In the genomic region with DNA sequence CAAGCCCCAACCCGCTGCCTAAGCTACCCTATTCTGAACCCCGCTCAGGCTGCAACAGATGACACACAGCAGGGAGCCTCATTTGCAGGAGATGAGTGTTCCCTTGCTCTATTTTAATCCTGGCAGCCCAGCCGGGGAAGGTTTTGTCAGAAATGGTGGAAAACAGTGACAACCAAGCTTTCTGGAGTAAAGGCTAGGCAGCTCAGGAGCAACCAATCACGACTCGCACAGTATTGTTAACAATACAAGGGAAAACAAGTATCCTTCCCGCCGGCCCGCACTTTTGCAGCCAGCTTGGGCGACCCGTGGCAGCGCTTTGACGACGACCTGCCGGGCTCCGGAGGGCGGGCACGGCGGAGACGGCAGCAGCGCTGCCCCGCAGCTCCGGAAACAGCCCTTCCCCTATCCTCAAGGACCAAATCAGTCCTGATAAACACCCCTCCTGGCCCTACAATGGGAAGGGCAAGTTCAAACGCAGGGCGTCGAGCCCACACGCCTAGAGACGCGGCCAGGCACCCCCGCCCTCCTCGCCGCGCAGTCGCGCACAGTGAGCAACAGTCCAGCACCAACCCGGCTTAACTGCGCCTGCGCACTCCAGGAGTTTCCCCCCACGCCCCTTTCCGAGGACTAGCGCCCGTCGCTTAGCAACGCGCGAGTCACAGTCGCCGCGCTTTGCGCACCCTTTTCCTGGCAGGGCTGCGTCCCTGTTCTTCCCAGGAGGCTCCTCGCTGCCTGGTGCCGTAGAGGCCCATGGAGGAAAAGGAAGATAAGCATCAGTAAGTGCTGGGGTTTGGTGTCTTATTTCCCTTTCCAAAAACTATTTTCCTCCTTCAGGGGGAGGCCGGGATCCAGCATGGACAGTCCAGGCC, we compare ENCODE assay signal across 8 cellular contexts.
DNase-seq lines count a peak whose midpoint lies in the region; ATAC-seq and TF ChIP-seq lines count a peak whose summit lies in the region.

No MANE protein-coding gene starts in this region.

- H3K36me3 ChIP-seq in ascending aorta (no peaks in the 10 kb centered on the region), right atrium auricular region (no peaks in the 10 kb centered on the region), prostate gland (no peaks in the 10 kb centered on the region)

- H3K4me3 ChIP-seq in ascending aorta (peak overlapping the region; percentile 67 to 69), right atrium auricular region (peak overlapping the region; percentile 54 to 65), prostate gland (peak overlapping the region; percentile 50 to 51)

- peak; percentile 98 for ATAC-seq in GM18498 (IDR thresholded peaks at IDR 0.05; ENCODE audit: unreplicated experiment)
- peak; percentile 95 for ATAC-seq in HG02938 (IDR thresholded peaks at IDR 0.05; ENCODE audit: unreplicated experiment)

- H3K4me1 ChIP-seq in ascending aorta = peaks cover 2% of the 10 kb centered on the region in 2 donors
- peaks cover 0 to 17% of the 10 kb centered on the region in 2 donors for H3K4me1 ChIP-seq in right atrium auricular region
- H3K4me1 ChIP-seq in prostate gland (replicated peaks) = no peaks in the 10 kb centered on the region

- intact Hi-C loops in ascending aorta (cut with DNase I) = loop anchor here (1.0 to 5.0 kb wide), 5 partner anchors 88 to 392 kb away; partner anchors contain the start of genes ACYP2, EML6 and SPTBN1
- intact Hi-C loops in prostate gland (cut with DNase I) = loop anchor here (5.0 to 10.0 kb wide), 3 partner anchors 122 to 374 kb away; partner anchors contain the start of gene ACYP2

- WGBS in prostate gland = under 1% methylated on average over 43 of the region's 53 CpGs

- no peak for TF ChIP-seq CTCF in ascending aorta (IDR thresholded peaks at IDR 0.05)
- TF ChIP-seq CTCF in right atrium auricular region (IDR thresholded peaks at IDR 0.05) = no peak
- no peak for TF ChIP-seq CTCF in prostate gland (IDR thresholded peaks at IDR 0.05)

- H3K27me3 ChIP-seq in ascending aorta = no peaks in the 10 kb centered on the region
- H3K27me3 ChIP-seq in right atrium auricular region = no peaks in the 10 kb centered on the region
- no peaks in the 10 kb centered on the region for H3K27me3 ChIP-seq in prostate gland (replicated peaks; ENCODE audit: insufficient read depth)

- TF ChIP-seq POLR2A in prostate gland (IDR thresholded peaks at IDR 0.05) = peak; percentile 83

- DNase-seq in NCI-H1694 treated with DMSO at 0.1 percent for 48 hours (lab: John Stamatoyannopoulos, UW) (peak; percentile 96), T-helper 22 cell (ENCODE audit: low read depth) (peak; percentile 68), ascending aorta (ENCODE audit: low spot score in 2 of 2) (peak; percentile 87 to 98), right atrium auricular region (ENCODE audit: low spot score) (peak; percentile 98), prostate gland (ENCODE audit: low spot score) (peak; percentile 96), ureter (ENCODE audit: low spot score) (peak; percentile 96)

- H3K9me3 ChIP-seq in ascending aorta = no peaks in the 10 kb centered on the region
- H3K9me3 ChIP-seq in right atrium auricular region = no peaks in the 10 kb centered on the region
- H3K9me3 ChIP-seq in prostate gland = no peaks in the 10 kb centered on the region

- peak overlapping the region; percentile 88 to 96 for H3K27ac ChIP-seq in ascending aorta
- H3K27ac ChIP-seq in right atrium auricular region = peak overlapping the region; percentile 91 to 94
- H3K27ac ChIP-seq in prostate gland = peak overlapping the region; percentile 86

Comparison
In these comparisons a context has a peak if more than half of its experiments do, and no peak if none do; other contexts are left out.
1. Peak in every context shown above with its lines: DNase-seq, ATAC-seq, H3K4me3 ChIP-seq and H3K27ac ChIP-seq.